Comparison of ENCODE assay signal across 31 cellular contexts in genomic region chr14:93928184-93929047, GRCh38. TPM values are rescaled to one million over a fixed set of nuclear protein-coding genes. Genes with fewer than 3 reads are reported as not detected.
"Had no signal": no experiment of that assay in that cellular context is flagged by ENCODE, and none has a peak within 500 bp of the region (broad histone marks: within the 10 kb centered on the region; RNA-seq: fewer than 3 reads in every experiment).

No MANE protein-coding gene starts in this region.

- H3K4me1 ChIP-seq: lower lobe of right lung, pancreas, prostate gland, spleen, testis, transverse colon had no signal

- H3K4me3 ChIP-seq: gastroesophageal sphincter, hepatocyte, lower lobe of right lung, pancreas, prostate gland, spleen, testis, transverse colon had no signal

- H3K27ac ChIP-seq: gastroesophageal sphincter, hepatocyte, lower lobe of right lung, pancreas, prostate gland, spleen, testis, transverse colon, WERI-Rb-1 had no signal

- H3K9me3 ChIP-seq: gastroesophageal sphincter, lower lobe of right lung, pancreas, prostate gland, spleen, testis, transverse colon had no signal

- DNase-seq: activated CD4-positive, alpha-beta T cell treated with anti-CD3 and anti-CD28 coated beads for 48 hours; activated CD4-positive, alpha-beta T cell treated with anti-CD3 and anti-CD28 coated beads, Interleukin-2, amount 50 U/mL, for 48 hours; activated CD8-positive, alpha-beta memory T cell treated with anti-CD3 and anti-CD28 coated beads for 24 hours; activated effector memory CD4-positive, alpha-beta T cell treated with Interleukin-2 at 50 U/mL for 16 hours; activated naive CD4-positive, alpha-beta T cell treated with Interleukin-2 at 50 U/mL for 16 hours; effector memory CD4-positive, alpha-beta T cell; erythroblast; immature natural killer cell; lower lobe of right lung; mesendoderm; natural killer cell; pancreas; spleen; stimulated activated naive CD4-positive, alpha-beta T cell; T-helper 17 cell; T1000; testis; transverse colon; WERI-Rb-1 had no signal

- H3K36me3 ChIP-seq: lower lobe of right lung, pancreas, prostate gland, transverse colon, WERI-Rb-1 had no signal

- FAIRE-seq: colon, pancreas, urothelium cell line had no signal

- ATAC-seq: activated CD4-positive, CD25-positive, alpha-beta regulatory T cell treated with anti-CD3 and anti-CD28 coated beads, Interleukin-2, amount 50 U/mL, for 24 hours; gastroesophageal sphincter; natural killer cell; pancreas; T-helper 17 cell had no signal

- H3K27me3 ChIP-seq: gastroesophageal sphincter, hepatocyte, pancreas, testis, transverse colon had no signal

- H3K79me2 ChIP-seq: hepatocyte had no signal

- H2AFZ ChIP-seq: hepatocyte had no signal

- H3K4me2 ChIP-seq: hepatocyte had no signal

RNA-seq across cellular contexts. Expression of gene FAM181A, which starts 1.3 kb away (rescaled TPM):
- total RNA-seq: dermis microvascular lymphatic vessel endothelial cell, fibroblast of lung, fibroblast of villous mesenchyme, gastroesophageal sphincter, hepatocyte, kidney epithelial cell, mononuclear cell, natural killer cell, pancreas, spleen, T-helper 17 cell, transverse colon had no signal
- polyA plus RNA-seq: adipose tissue, fibroblast of lung, hepatocyte, immature natural killer cell, pancreas, spleen had no signal

RNA-seq across cellular contexts. Expression of gene ASB2, which starts 48.0 kb away (rescaled TPM):
- total RNA-seq: dermis microvascular lymphatic vessel endothelial cell had no signal
